ENCODE assay signal across 8 cellular contexts in genomic region chr20:36792422-36792821, GRCh38. TPM values are rescaled to one million over a fixed set of nuclear protein-coding genes. Genes with fewer than 3 reads are reported as not detected.
DNase-seq lines count a peak whose midpoint lies in the region; ATAC-seq, FAIRE-seq and TF ChIP-seq lines count a peak whose summit lies in the region.

No MANE protein-coding gene starts in this region.

- no peaks in the 10 kb centered on the region for H3K79me2 ChIP-seq in OCI-LY3 (ENCODE audit: low read length)

- H4K20me1 ChIP-seq in OCI-LY3 (ENCODE audit: insufficient read depth, low read length) = no peaks in the 10 kb centered on the region

- H3K4me1 ChIP-seq in OCI-LY3 (ENCODE audit: low read length) (peaks cover 11% of the 10 kb centered on the region), pancreas (no peaks in the 10 kb centered on the region)

- FAIRE-seq in pancreas (lab: Jason Lieb, UNC) = no peak

- no peaks in the 10 kb centered on the region for H3K9me3 ChIP-seq in OCI-LY3 (ENCODE audit: insufficient read depth, low read length)
- H3K9me3 ChIP-seq in pancreas = no peaks in the 10 kb centered on the region

- no peak overlapping the region for H2AFZ ChIP-seq in OCI-LY3 (ENCODE audit: low read depth, low read length)

- ATAC-seq in pancreas (peak in 3 of 4 donors; percentile 30 to 62 (median 41)), GM19328 (IDR thresholded peaks at IDR 0.05; ENCODE audit: unreplicated experiment) (no peak), GM21576 (IDR thresholded peaks at IDR 0.05; ENCODE audit: unreplicated experiment) (no peak)

- peaks cover 10% of the 10 kb centered on the region for H3K36me3 ChIP-seq in OCI-LY3 (replicated peaks; ENCODE audit: low read depth, low read length)
- H3K36me3 ChIP-seq in pancreas = peaks cover 0 to 11% (median 7%) of the 10 kb centered on the region in 3 donors

- DNase-seq in AG09319 (ENCODE audit: extremely low read depth, low read depth) = peak; percentile 35
- DNase-seq in GM19240 (ENCODE audit: insufficient read length, low spot score) = peak; percentile 36
- DNase-seq in epithelial cell of proximal tubule (ENCODE audit: low read depth) = peak; percentile 77
- peak in 1 of 6 donors; percentile 21 for DNase-seq in pancreas
- DNase-seq in middle frontal gyrus (ENCODE audit: extremely low spot score, low spot score) = no peak

- intact Hi-C loops in pancreas (cut with DNase I) = no loop called here

- TF ChIP-seq CTCF in AG09319 (IDR thresholded peaks at IDR 0.05; ENCODE audit: low read depth, low read length) (peak; percentile 60), OCI-LY3 (IDR thresholded peaks at IDR 0.05; ENCODE audit: low read depth, low read length) (peak; percentile 71), epithelial cell of proximal tubule (conservative IDR thresholded peaks at IDR 0.05; ENCODE audit: low read depth, low read length) (peak; percentile 86), pancreas (IDR thresholded peaks at IDR 0.05) (no peak)

- WGBS in pancreas, 2 donors = 90% methylated on average over 3 of the region's 3 CpGs

- no peak overlapping the region for H3K4me2 ChIP-seq in OCI-LY3 (ENCODE audit: low read length)

- no peak overlapping the region for H3K4me3 ChIP-seq in OCI-LY3 (ENCODE audit: low read length)
- no peak overlapping the region for H3K4me3 ChIP-seq in epithelial cell of proximal tubule (ENCODE audit: low read depth, low read length)
- no peak overlapping the region for H3K4me3 ChIP-seq in pancreas

- H3K9ac ChIP-seq in OCI-LY3 (ENCODE audit: low read length) = no peak overlapping the region

- H3K27me3 ChIP-seq in OCI-LY3 (ENCODE audit: low read depth, low read length) (no peaks in the 10 kb centered on the region), pancreas (no peaks in the 10 kb centered on the region)

- H3K27ac ChIP-seq in OCI-LY3 (ENCODE audit: low read length) (no peak overlapping the region), pancreas (no peak overlapping the region)

RNA-seq across cellular contexts. Expression of gene DSN1, which starts 18.9 kb away (rescaled TPM):
- 19.8 and 29.6 TPM in 2 replicates for total RNA-seq in epithelial cell of proximal tubule
- total RNA-seq in pancreas = 1 to 10 TPM; 1.9 to 3.8 (median 3.0) TPM
- polyA plus RNA-seq in pancreas = 1 to 10 TPM; 4.1 to 6.3 TPM

RNA-seq across cellular contexts. Expression of gene NDRG3, which starts 46.5 kb away (rescaled TPM):
- 16.7 and 17.3 TPM in 2 replicates for total RNA-seq in epithelial cell of proximal tubule
- 10 to 100 TPM in 3 of 6 donors, 1 to 10 TPM in 3; 7.0 to 16.9 (median 8.9) TPM for total RNA-seq in pancreas
- polyA plus RNA-seq in pancreas = 10 to 100 TPM in 1 of 2 donors, 1 to 10 TPM in 1; 7.9 to 13.8 TPM

Comparison
In these comparisons a context has a peak if more than half of its experiments do, and no peak if none do; other contexts are left out.
1. CTCF ChIP-seq: peak in AG09319 (single experiment), OCI-LY3 (single experiment) and epithelial cell of proximal tubule (single experiment); none in pancreas (0 of 4).
2. ATAC-seq: peak in pancreas (3 of 4); none in GM19328 (single experiment) and GM21576 (single experiment).